In the genomic region with DNA sequence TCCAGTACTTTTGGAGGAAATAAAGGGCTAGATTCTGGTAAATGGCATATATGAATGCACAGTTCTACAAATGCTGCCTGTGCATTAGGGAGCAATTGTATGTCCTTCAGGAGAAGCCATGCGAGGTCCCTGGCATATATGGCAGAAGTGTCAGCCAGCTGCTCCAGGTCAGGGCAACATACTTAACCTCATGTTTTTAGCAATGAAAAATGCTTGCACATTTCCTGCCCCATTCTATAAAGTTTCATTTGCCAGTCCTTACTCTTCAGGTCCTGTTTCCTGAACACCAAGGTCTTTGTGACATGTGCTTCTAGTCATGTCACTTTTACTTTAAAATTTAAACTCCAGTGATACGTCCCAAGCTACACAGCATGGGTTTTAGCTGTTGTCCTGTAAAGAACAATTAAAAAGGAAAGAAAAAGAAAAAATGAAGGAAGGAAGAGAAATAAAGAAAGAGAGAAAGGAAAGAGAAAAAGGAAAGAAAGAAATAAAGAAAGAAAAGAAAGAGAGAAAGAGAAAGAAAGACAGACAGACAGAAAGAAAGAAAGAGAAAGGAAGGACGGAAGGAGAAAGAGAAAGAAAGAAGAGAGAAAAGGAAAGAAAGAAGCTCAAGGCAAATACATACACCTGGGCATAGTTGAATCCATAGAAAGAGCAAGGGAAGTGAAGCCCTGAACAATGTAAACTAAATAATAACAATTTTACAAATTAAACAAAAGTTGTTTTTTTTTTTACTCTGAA, we compare ENCODE assay signal across 28 cellular contexts. TPM values are rescaled to one million over a fixed set of nuclear protein-coding genes. Genes with fewer than 3 reads are reported as not detected.
"Had no signal": no experiment of that assay in that cellular context is flagged by ENCODE, and none has a peak within 500 bp of the region (broad histone marks: within the 10 kb centered on the region; RNA-seq: fewer than 3 reads in every experiment).

No MANE protein-coding gene starts in this region.

- H3K27me3 ChIP-seq: body of pancreas had no signal

- H3K9me3 ChIP-seq: body of pancreas had no signal

- H3K4me3 ChIP-seq: body of pancreas, SK-N-MC had no signal

- FAIRE-seq: bronchial epithelial cell had no signal

- ATAC-seq: activated CD8-positive, alpha-beta T cell treated with anti-CD3 and anti-CD28 coated beads, Interleukin-2, amount 10 ng/mL, durations not matched to agents 7 days and 5 days; body of pancreas; Panc1; Right ventricle myocardium inferior; WTC11 had no signal

- H3K27ac Mint-ChIP-seq: activated CD8-positive, alpha-beta T cell treated with anti-CD3 and anti-CD28 coated beads, Interleukin-2, amount 10 ng/mL, durations not matched to agents 7 days and 5 days; activated naive CD4-positive, alpha-beta T cell treated with anti-CD3 and anti-CD28 coated beads, Interleukin-2, amount 50 U/mL, for 24 hours; T-helper 2 cell treated with Interferon-gamma antibody and Interleukin-4, amounts not matched to agents 5 μg/mL and 100 μg/mL, for 36 hours; WTC11 had no signal

- DNase-seq: activated CD4-positive, alpha-beta T cell treated with anti-CD3 and anti-CD28 coated beads for 48 hours; activated CD4-positive, alpha-beta T cell treated with anti-CD3 and anti-CD28 coated beads, Interleukin-2, amount 50 U/mL, for 4 hours; activated CD4-positive, CD25-positive, alpha-beta regulatory T cell treated with anti-CD3 and anti-CD28 coated beads, Interleukin-2, amount 50 U/mL, for 72 hours; activated CD8-positive, alpha-beta memory T cell treated with anti-CD3 and anti-CD28 coated beads, Interleukin-2, amount 50 U/mL, for 48 hours; activated CD8-positive, alpha-beta T cell treated with anti-CD3 and anti-CD28 coated beads, Interleukin-2, amount 10 ng/mL, durations not matched to agents 7 days and 5 days; activated T-cell treated with anti-CD3 and anti-CD28 coated beads, Interleukin-2, amount 50 U/mL, for 1 hour; aorta; body of pancreas; central memory CD4-positive, alpha-beta T cell; Karpas-422; NCI-H1048; NCI-H1930; NCI-H2107; NCI-H2171 treated with DMSO at 0.1 percent for 48 hours; NCI-H510A; NCI-H526 treated with DMSO at 0.1 percent for 48 hours; NCI-H82; NK-92 treated with Interleukin-12 subunit alpha and Interleukin-12 subunit beta, amount 100 ng/mL, for 24 hours; OCI-M1; RPMI8226 had no signal

- H3K4me3 Mint-ChIP-seq: activated CD8-positive, alpha-beta T cell treated with anti-CD3 and anti-CD28 coated beads, Interleukin-2, amount 10 ng/mL, durations not matched to agents 7 days and 5 days; activated naive CD4-positive, alpha-beta T cell treated with anti-CD3 and anti-CD28 coated beads, Interleukin-2, amount 50 U/mL, for 24 hours; T-helper 2 cell treated with Interferon-gamma antibody and Interleukin-4, amounts not matched to agents 5 μg/mL and 100 μg/mL, for 36 hours; WTC11 had no signal

- H3K27ac ChIP-seq: body of pancreas, SK-N-MC had no signal

- H3K4me1 Mint-ChIP-seq: activated naive CD4-positive, alpha-beta T cell treated with anti-CD3 and anti-CD28 coated beads, Interleukin-2, amount 50 U/mL, for 24 hours had no signal

- H3K4me1 ChIP-seq: body of pancreas had no signal

- H3K9me3 Mint-ChIP-seq: activated naive CD4-positive, alpha-beta T cell treated with anti-CD3 and anti-CD28 coated beads, Interleukin-2, amount 50 U/mL, for 24 hours; T-helper 2 cell treated with Interferon-gamma antibody and Interleukin-4, amounts not matched to agents 5 μg/mL and 100 μg/mL, for 36 hours; WTC11 had no signal

RNA-seq across cellular contexts. Expression of gene PTX3, which starts 20.1 kb away (rescaled TPM):
- total RNA-seq: activated CD8-positive, alpha-beta T cell treated with anti-CD3 and anti-CD28 coated beads, Interleukin-2, amount 10 ng/mL, durations not matched to agents 7 days and 5 days; T-helper 1 cell treated with Interleukin-12 subunit alpha and Interleukin-12 subunit beta and Interleukin-4 antibody, amounts not matched to agents 30 ng/mL and 1 ng/mL, for 36 hours had no signal
